ENCODE assay signal across 14 cellular contexts in the genomic region with DNA sequence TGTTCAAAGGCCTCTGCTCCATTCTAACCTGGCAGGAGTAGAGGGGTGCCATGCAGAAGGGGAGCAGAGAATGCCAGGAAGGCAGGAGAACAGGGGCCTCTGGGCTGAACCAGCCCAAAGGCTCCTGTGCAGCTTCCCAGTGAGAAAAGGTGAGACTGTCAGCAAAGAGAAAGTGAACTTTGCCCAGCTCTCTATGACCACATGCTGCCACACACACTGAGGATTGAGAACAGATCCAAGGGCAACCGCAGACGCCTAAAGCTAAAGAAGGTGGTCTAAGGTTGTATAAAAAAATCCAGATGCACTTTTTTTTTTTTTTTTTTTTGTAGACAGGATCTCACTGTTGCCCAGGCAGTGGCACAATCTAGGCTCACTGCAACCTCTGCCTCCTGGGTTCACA. TPM values are rescaled to one million over a fixed set of nuclear protein-coding genes. Genes with fewer than 3 reads are reported as not detected.
DNase-seq lines count a peak whose midpoint lies in the region; ATAC-seq and TF ChIP-seq lines count a peak whose summit lies in the region.
"Had no signal": no experiment of that assay in that cellular context is flagged by ENCODE, and none has a peak within 500 bp of the region (broad histone marks: within the 10 kb centered on the region; RNA-seq: fewer than 3 reads in every experiment).

No MANE protein-coding gene starts in this region.

- H3K27me3 Mint-ChIP-seq in type B pancreatic cell, result no peaks in the 10 kb centered on the region
- H3K27me3 Mint-ChIP-seq in endodermal cell (ENCODE audit: insufficient read depth), result no peaks in the 10 kb centered on the region

- no peak for ATAC-seq in HG02798 (IDR thresholded peaks at IDR 0.05; ENCODE audit: poor library complexity, unreplicated experiment)

- peaks cover 14% of the 10 kb centered on the region for H3K36me3 Mint-ChIP-seq in type B pancreatic cell
- peaks cover 41% of the 10 kb centered on the region for H3K36me3 Mint-ChIP-seq in endodermal cell (ENCODE audit: low read depth)

- no peak overlapping the region for H3K27ac ChIP-seq in colonic mucosa
- H3K27ac ChIP-seq in endodermal cell (ENCODE audit: low read depth, low read length), result no peak overlapping the region
- H3K27ac ChIP-seq: 22Rv1, C4-2B had no signal

- H3K27ac Mint-ChIP-seq in type B pancreatic cell (peak overlapping the region; percentile 34), endodermal cell (no peak overlapping the region)
- H3K27ac Mint-ChIP-seq: H9 had no signal

- H3K9ac ChIP-seq in colonic mucosa (ENCODE audit: low read depth in 2 of 2, low read length in 2 of 2) (peak overlapping the region in 1 of 2 donors; percentile 19), endodermal cell (ENCODE audit: extremely low read depth, low read length, poor library complexity, severe bottlenecking) (no peak overlapping the region)
- H3K9ac ChIP-seq: SK-N-SH had no signal

- TF ChIP-seq CTCF in colonic mucosa (IDR thresholded peaks at IDR 0.05) (no peak), type B pancreatic cell (conservative IDR thresholded peaks at IDR 0.05) (no peak), endodermal cell (conservative IDR thresholded peaks at IDR 0.05) (no peak)

- intact Hi-C loops in colonic mucosa (cut with DNase I), result no loop called here

- no peaks in the 10 kb centered on the region for H3K36me3 ChIP-seq in colonic mucosa
- H3K36me3 ChIP-seq in endodermal cell (ENCODE audit: control insufficient read depth, insufficient read depth, low read length), result peaks cover 36% of the 10 kb centered on the region

- no peaks in the 10 kb centered on the region for H3K9me3 Mint-ChIP-seq in type B pancreatic cell
- no peaks in the 10 kb centered on the region for H3K9me3 Mint-ChIP-seq in endodermal cell
- H3K9me3 Mint-ChIP-seq: H9 had no signal

- WGBS in endodermal cell (ENCODE audit: insufficient coverage in 1 of 2, insufficient read length in 1 of 2), 2 experiments, result 72 to 100% methylated on average over 2 of the region's 2 CpGs

- peak; percentile 15 for DNase-seq in DMS53 (lab: John Stamatoyannopoulos, UW)
- no peak for DNase-seq in DMS53 treated with DMSO at 0.1 percent for 48 hours (lab: John Stamatoyannopoulos, UW; ENCODE audit: unreplicated experiment)
- DNase-seq in colonic mucosa, result peak; percentile 36
- DNase-seq in mucosa of gallbladder (ENCODE audit: low spot score), result peak; percentile 21
- DNase-seq in type B pancreatic cell (ENCODE audit: extremely low spot score, unreplicated experiment), result no peak
- no peak for DNase-seq in endodermal cell
- no peak for DNase-seq in NOMO-1 (lab: John Stamatoyannopoulos, UW; ENCODE audit: unreplicated experiment in 2 of 2)
- DNase-seq: NCI-H2107, NCI-H510A had no signal

- H3K9me3 ChIP-seq in colonic mucosa (no peaks in the 10 kb centered on the region), endodermal cell (ENCODE audit: control insufficient read depth, low read length) (no peaks in the 10 kb centered on the region)
- H3K9me3 ChIP-seq: SK-N-SH had no signal

- H3K4me3 ChIP-seq in colonic mucosa (no peak overlapping the region), endodermal cell (ENCODE audit: low read length) (no peak overlapping the region)

- no peaks in the 10 kb centered on the region for H3K27me3 ChIP-seq in colonic mucosa
- no peaks in the 10 kb centered on the region for H3K27me3 ChIP-seq in endodermal cell (ENCODE audit: control insufficient read depth, insufficient read depth, low read length, poor library complexity, severe bottlenecking)

- H3K4me3 Mint-ChIP-seq in type B pancreatic cell (no peak overlapping the region), endodermal cell (no peak overlapping the region)
- H3K4me3 Mint-ChIP-seq: H9 had no signal

- no peaks in the 10 kb centered on the region for H3K4me1 ChIP-seq in colonic mucosa
- no peaks in the 10 kb centered on the region for H3K4me1 ChIP-seq in endodermal cell (ENCODE audit: control insufficient read depth, insufficient read depth, low read length)

- H3K4me1 Mint-ChIP-seq in type B pancreatic cell (ENCODE audit: unreplicated experiment), result peaks cover 14% of the 10 kb centered on the region
- H3K4me1 Mint-ChIP-seq in endodermal cell, result peaks cover 2% of the 10 kb centered on the region
- H3K4me1 Mint-ChIP-seq: H9 had no signal

RNA-seq across cellular contexts. Expression of gene ALDH7A1, which starts 51.4 kb away (rescaled TPM):
- total RNA-seq in colonic mucosa (10 to 100 TPM; 49.2 to 75.7 TPM), mucosa of gallbladder (42.6 TPM), type B pancreatic cell (ENCODE audit: low replicate concordance) (60.9 and 119 TPM in 2 replicates), endodermal cell (100 to 1,000 TPM; 133 to 192 TPM)
- polyA plus RNA-seq in endodermal cell (2013, experiment 1 of 2), result 127 TPM
- polyA plus RNA-seq in endodermal cell (2013, experiment 2 of 2), result 108 TPM

RNA-seq across cellular contexts. Expression of gene PHAX, which starts 57.1 kb away (rescaled TPM):
- total RNA-seq in colonic mucosa (10 to 100 TPM; 36.4 to 36.6 TPM), mucosa of gallbladder (30.2 TPM), type B pancreatic cell (ENCODE audit: low replicate concordance) (36.3 and 43.2 TPM in 2 replicates), endodermal cell (10 to 100 TPM; 49.9 to 54.1 TPM)
- polyA plus RNA-seq in endodermal cell (2013, experiment 1 of 2), result 43.9 TPM
- 41.0 TPM for polyA plus RNA-seq in endodermal cell (2013, experiment 2 of 2)

Comparison
In these comparisons a context has a peak if more than half of its experiments do, and no peak if none do; other contexts are left out.
1. DNase-seq: peak in DMS53 (single experiment), colonic mucosa (single experiment) and mucosa of gallbladder (single experiment); none in DMS53 treated with DMSO at 0.1 percent for 48 hours (single experiment), type B pancreatic cell (single experiment), endodermal cell (single experiment) and NOMO-1 (0 of 2).